Comparison of ENCODE assay signal across 1 cellular context in the genomic region with DNA sequence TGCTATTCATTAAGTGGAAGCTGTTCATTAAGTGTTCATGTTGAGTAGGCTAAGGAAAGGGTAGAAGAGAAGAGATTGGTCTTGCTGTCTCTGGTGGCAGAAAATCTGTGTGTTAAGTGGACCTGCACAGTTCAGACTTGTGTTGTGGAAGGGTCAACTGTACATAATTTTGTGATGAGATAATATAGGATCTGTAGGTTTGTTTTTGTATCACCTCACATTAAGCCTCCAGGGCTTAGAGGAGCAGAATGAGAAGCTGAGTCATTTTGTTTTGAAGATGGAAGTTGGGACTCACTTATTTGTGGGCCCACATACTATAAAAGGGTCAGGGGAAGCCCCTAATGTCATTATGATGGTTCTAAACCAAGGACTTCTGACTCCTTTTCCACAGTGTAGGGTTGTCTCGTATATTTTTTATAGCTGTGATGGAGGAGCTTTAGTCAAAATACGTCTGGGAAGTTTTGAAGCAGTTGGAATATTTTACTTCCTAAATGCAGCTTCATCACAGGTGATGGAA.
TF ChIP-seq lines count a peak whose summit lies in the region.

No MANE protein-coding gene starts in this region.

TF ChIP-seq in HEK293, 187 proteins besides CTCF, POLR2A, EP300 and RAD21 (continued from another document):
- TF ChIP-seq, protein P1, sequence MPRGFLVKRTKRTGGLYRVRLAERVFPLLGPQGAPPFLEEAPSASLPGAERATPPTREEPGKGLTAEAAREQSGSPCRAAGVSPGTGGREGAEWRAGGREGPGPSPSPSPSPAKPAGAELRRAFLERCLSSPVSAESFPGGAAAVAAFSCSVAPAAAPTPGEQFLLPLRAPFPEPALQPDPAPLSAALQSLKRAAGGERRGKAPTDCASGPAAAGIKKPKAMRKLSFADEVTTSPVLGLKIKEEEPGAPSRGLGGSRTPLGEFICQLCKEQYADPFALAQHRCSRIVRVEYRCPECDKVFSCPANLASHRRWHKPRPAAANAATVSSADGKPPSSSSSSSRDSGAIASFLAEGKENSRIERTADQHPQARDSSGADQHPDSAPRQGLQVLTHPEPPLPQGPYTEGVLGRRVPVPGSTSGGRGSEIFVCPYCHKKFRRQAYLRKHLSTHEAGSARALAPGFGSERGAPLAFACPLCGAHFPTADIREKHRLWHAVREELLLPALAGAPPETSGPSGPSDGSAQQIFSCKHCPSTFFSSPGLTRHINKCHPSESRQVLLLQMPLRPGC (tag by site-specific recombination; IDR thresholded peaks at IDR 0.05), result no peak
